Comparison of ENCODE assay signal across 18 cellular contexts in genomic region chr3:61666615-61667320, GRCh38.
A peak's percentile ranks its signal among the peaks of the same experiment; 100 is the strongest.
DNase-seq lines count a peak whose midpoint lies in the region; ATAC-seq and TF ChIP-seq lines count a peak whose summit lies in the region.
"Had no signal": no experiment of that assay in that cellular context is flagged by ENCODE, and none has a peak within 500 bp of the region (broad histone marks: within the 10 kb centered on the region; RNA-seq: fewer than 3 reads in every experiment).

No MANE protein-coding gene starts in this region.

- no peaks in the 10 kb centered on the region for H3K27me3 Mint-ChIP-seq in glutamatergic neuron (ENCODE audit: unreplicated experiment)
- H3K27me3 Mint-ChIP-seq: B cell; CD4-positive, CD25-positive, alpha-beta regulatory T cell had no signal

- H3K36me3 ChIP-seq in HEK293 (ENCODE audit: control insufficient read depth in 2 of 2, insufficient read depth in 1 of 2, low read length in 2 of 2) (no peaks in the 10 kb centered on the region), body of pancreas (replicated peaks in 1 of 2; ENCODE audit: insufficient read depth in 1 of 2, low read depth in 2 of 2) (no peaks in the 10 kb centered on the region)

- H3K4me1 ChIP-seq in HEK293 (ENCODE audit: control insufficient read depth, insufficient read depth, low read length): peaks cover 20% of the 10 kb centered on the region
- no peaks in the 10 kb centered on the region for H3K4me1 ChIP-seq in body of pancreas

- POLR2A ChIA-PET in HEK293 (lab: Yijun Ruan, JAX): no interaction called here

- H3K27ac Mint-ChIP-seq in glutamatergic neuron (ENCODE audit: unreplicated experiment): peak overlapping the region; percentile 80
- H3K27ac Mint-ChIP-seq: B cell; CD4-positive, CD25-positive, alpha-beta regulatory T cell; HFFc6 had no signal

- WGBS in body of pancreas, 2 donors: 82 to 91% methylated on average over 6 of the region's 6 CpGs

- H3K4me3 Mint-ChIP-seq in glutamatergic neuron (ENCODE audit: unreplicated experiment): peak overlapping the region; percentile 25
- H3K4me3 Mint-ChIP-seq: B cell; CD4-positive, CD25-positive, alpha-beta regulatory T cell; HFFc6 had no signal

- DNase-seq in EL: peak; percentile 27
- DNase-seq in NCI-H748 treated with DMSO at 0.1 percent for 48 hours (lab: John Stamatoyannopoulos, UW): peak; percentile 36
- DNase-seq in glutamatergic neuron: no peak
- DNase-seq in SIG-M5 (lab: John Stamatoyannopoulos, UW): no peak
- DNase-seq in stimulated activated CD4-positive, alpha-beta T cell treated with anti-CD3 and anti-CD28 coated beads, Interleukin-4, amount 100 ng/mL, for 1 hour: no peak
- no peak for DNase-seq in body of pancreas
- DNase-seq: Caco-2; CD4-positive, CD25-positive, alpha-beta regulatory T cell; GDM1; HFFc6; NCI-H1092 treated with DMSO at 0.1 percent for 48 hours; NCI-H1930; OCI-M1; SHP77 treated with DMSO at 0.1 percent for 48 hours had no signal

- TF ChIP-seq POLR2A in body of pancreas (IDR thresholded peaks at IDR 0.05): no peak

- CTCF ChIA-PET in HEK293 (lab: Yijun Ruan, JAX): interaction anchor here (0.5 kb wide), 1 partner anchor 252 kb away, joined by 3 read pairs; no protein-coding TSS in a partner anchor

- intact Hi-C loops in body of pancreas (cut with DNase I): no loop called here

- H3K9me3 ChIP-seq in HEK293 (ENCODE audit: control insufficient read depth, insufficient read depth, low read depth, low read length): no peaks in the 10 kb centered on the region
- H3K9me3 ChIP-seq in body of pancreas: no peaks in the 10 kb centered on the region
- H3K9me3 ChIP-seq: Caco-2 had no signal

- TF ChIP-seq CTCF in HEK293 (tag by site-specific recombination; IDR thresholded peaks at IDR 0.05) (no peak), glutamatergic neuron (IDR thresholded peaks at IDR 0.05; ENCODE audit: partially characterized antibody, unreplicated experiment) (no peak), body of pancreas (IDR thresholded peaks at IDR 0.05) (no peak)

- H3K27me3 ChIP-seq in body of pancreas: no peaks in the 10 kb centered on the region

- H3K4me3 ChIP-seq in HEK293 (ENCODE audit: low read depth, low read length): no peak overlapping the region
- no peak overlapping the region for H3K4me3 ChIP-seq in body of pancreas

- peaks cover 49% of the 10 kb centered on the region for H3K4me1 Mint-ChIP-seq in glutamatergic neuron (ENCODE audit: low read depth, unreplicated experiment)
- H3K4me1 Mint-ChIP-seq: CD4-positive, CD25-positive, alpha-beta regulatory T cell had no signal

- peaks cover 7% of the 10 kb centered on the region for H3K36me3 Mint-ChIP-seq in glutamatergic neuron (ENCODE audit: unreplicated experiment)
- H3K36me3 Mint-ChIP-seq: CD4-positive, CD25-positive, alpha-beta regulatory T cell had no signal

- no peaks in the 10 kb centered on the region for H3K9me3 Mint-ChIP-seq in glutamatergic neuron (ENCODE audit: unreplicated experiment)
- H3K9me3 Mint-ChIP-seq: HFFc6 had no signal

- no peak for ATAC-seq in body of pancreas
- ATAC-seq: HepG2 had no signal

- no peak overlapping the region for H3K27ac ChIP-seq in HEK293 (ENCODE audit: extremely low read depth, low read depth, low read length)
- no peak overlapping the region for H3K27ac ChIP-seq in body of pancreas
- H3K27ac ChIP-seq: KMS-11 had no signal

TF ChIP-seq in HEK293, 187 proteins besides CTCF, POLR2A, EP300 and RAD21:
- TF ChIP-seq ZNF221 (tag by site-specific recombination; IDR thresholded peaks at IDR 0.05; ENCODE audit: borderline replicate concordance) (no peak), ZNF561 (tag by site-specific recombination; IDR thresholded peaks at IDR 0.05; ENCODE audit: borderline replicate concordance) (no peak), PRDM1 (tag by site-specific recombination; IDR thresholded peaks at IDR 0.05) (no peak), PRDM6 (tag by site-specific recombination; IDR thresholded peaks at IDR 0.05) (peak; percentile 25; the same call in 1 of the 2 replicates)

Comparison
In these comparisons a context has a peak if more than half of its experiments do, and no peak if none do; other contexts are left out.
1. DNase-seq: peak in EL (single experiment) and NCI-H748 treated with DMSO at 0.1 percent for 48 hours (single experiment); none in glutamatergic neuron (single experiment), SIG-M5 (single experiment), stimulated activated CD4-positive, alpha-beta T cell treated with anti-CD3 and anti-CD28 coated beads, Interleukin-4, amount 100 ng/mL, for 1 hour (single experiment) and body of pancreas (0 of 4).